8 cellular contexts compared by ENCODE assay signal in the genomic region with DNA sequence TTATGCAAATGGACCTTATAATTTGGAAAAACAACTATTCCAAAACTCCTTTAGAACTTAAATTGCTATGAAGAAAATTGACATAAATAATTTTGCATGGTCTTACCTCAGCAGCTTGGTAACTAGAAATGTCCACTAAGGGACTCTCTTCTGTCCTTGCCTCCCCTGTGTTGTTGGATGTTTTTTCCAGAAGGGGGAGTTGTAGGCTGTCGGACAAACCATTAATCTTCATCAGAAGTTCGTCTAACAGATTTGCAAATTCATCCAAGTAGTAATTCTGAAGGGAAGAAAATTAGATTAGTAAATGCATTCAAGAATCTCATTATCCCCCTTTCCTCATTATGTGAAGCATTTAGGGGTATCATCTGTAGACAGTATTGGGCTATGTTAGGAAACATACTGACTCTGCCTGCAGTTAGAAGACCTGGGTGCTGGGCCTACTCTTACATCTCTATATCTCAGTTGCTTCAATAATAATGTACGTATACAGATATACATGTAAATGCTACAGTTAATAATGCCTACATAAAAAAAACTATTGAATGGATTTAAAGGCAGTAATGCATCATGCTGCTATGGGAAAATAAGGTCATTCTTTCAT.
DNase-seq lines count a peak whose midpoint lies in the region; ATAC-seq and TF ChIP-seq lines count a peak whose summit lies in the region.

No MANE protein-coding gene starts in this region.

- H3K27me3 ChIP-seq in body of pancreas (no peaks in the 10 kb centered on the region), liver (ENCODE audit: control insufficient read depth in 4 of 4, insufficient read depth in 4 of 4, low read length in 3 of 4) (no peaks in the 10 kb centered on the region), sigmoid colon (no peaks in the 10 kb centered on the region)

- peak; percentile 71 to 86 for TF ChIP-seq RAD21 in liver (IDR thresholded peaks at IDR 0.05)

- DNase-seq in EH (ENCODE audit: low read depth), result peak; percentile 68
- peak; percentile 23 for DNase-seq in NCI-H1092 (lab: John Stamatoyannopoulos, UW)
- DNase-seq in body of pancreas, result peak in 1 of 4 donors; percentile 21
- no peak for DNase-seq in sigmoid colon
- DNase-seq in effector CD4-positive, alpha-beta T cell, result no peak
- no peak for DNase-seq in T-helper 2 cell treated with Interferon-gamma antibody and Interleukin-4, amounts not matched to agents 5 μg/mL and 100 μg/mL, for 36 hours (ENCODE audit: low spot score)
- no peak for DNase-seq in D341Med (ENCODE audit: low spot score)

- intact Hi-C loops in body of pancreas (cut with DNase I), result no loop called here
- intact Hi-C loops in sigmoid colon (cut with DNase I), result no loop called here

- H3K27ac Mint-ChIP-seq in T-helper 2 cell treated with Interferon-gamma antibody and Interleukin-4, amounts not matched to agents 5 μg/mL and 100 μg/mL, for 36 hours, result no peak overlapping the region

- TF ChIP-seq EP300 in sigmoid colon (IDR thresholded peaks at IDR 0.05), result no peak

- H3K9me3 ChIP-seq in body of pancreas (no peaks in the 10 kb centered on the region), liver (ENCODE audit: control insufficient read depth in 4 of 4, low read length in 3 of 4) (no peaks in the 10 kb centered on the region), sigmoid colon (no peaks in the 10 kb centered on the region)

- H3K4me3 ChIP-seq in body of pancreas (no peak overlapping the region), liver (ENCODE audit: low read depth in 1 of 3, low read length in 3 of 3) (no peak overlapping the region), sigmoid colon (no peak overlapping the region)

- H3K27ac ChIP-seq in body of pancreas (no peak overlapping the region), liver (ENCODE audit: low read depth in 1 of 2, low read length in 2 of 2) (no peak overlapping the region), sigmoid colon (no peak overlapping the region)

- H3K27me3 Mint-ChIP-seq in T-helper 2 cell treated with Interferon-gamma antibody and Interleukin-4, amounts not matched to agents 5 μg/mL and 100 μg/mL, for 36 hours (ENCODE audit: low read depth), result peaks cover 2% of the 10 kb centered on the region

- ATAC-seq in body of pancreas, result peak; percentile 35

- H3K4me1 Mint-ChIP-seq in T-helper 2 cell treated with Interferon-gamma antibody and Interleukin-4, amounts not matched to agents 5 μg/mL and 100 μg/mL, for 36 hours (ENCODE audit: low read depth), result no peaks in the 10 kb centered on the region

- TF ChIP-seq POLR2A in body of pancreas (IDR thresholded peaks at IDR 0.05) (no peak), sigmoid colon (IDR thresholded peaks at IDR 0.05) (no peak)

- H3K4me1 ChIP-seq in body of pancreas (no peaks in the 10 kb centered on the region), liver (ENCODE audit: control insufficient read depth in 4 of 4, insufficient read depth in 4 of 4, low read length in 3 of 4) (no peaks in the 10 kb centered on the region), sigmoid colon (peaks cover 0 to 8% (median 7%) of the 10 kb centered on the region in 4 donors)

- WGBS in body of pancreas, 2 donors, result 40 to 45% methylated on average over 3 of the region's 3 CpGs
- WGBS in liver, result 50% methylated on average over 3 of the region's 3 CpGs
- WGBS in sigmoid colon, 2 donors, result 56 to 65% methylated on average over 3 of the region's 3 CpGs

- H3K9me3 Mint-ChIP-seq in T-helper 2 cell treated with Interferon-gamma antibody and Interleukin-4, amounts not matched to agents 5 μg/mL and 100 μg/mL, for 36 hours, result no peaks in the 10 kb centered on the region

- no peaks in the 10 kb centered on the region for H3K36me3 Mint-ChIP-seq in T-helper 2 cell treated with Interferon-gamma antibody and Interleukin-4, amounts not matched to agents 5 μg/mL and 100 μg/mL, for 36 hours (ENCODE audit: low read depth)

- H3K9ac ChIP-seq in liver (ENCODE audit: low read depth in 1 of 2, low read length in 2 of 2), result no peak overlapping the region

- peak; percentile 21 to 57 (median 39) for TF ChIP-seq CTCF in body of pancreas (IDR thresholded peaks at IDR 0.05)
- TF ChIP-seq CTCF in liver (IDR thresholded peaks at IDR 0.05; ENCODE audit: low read depth, low read length, missing input control), result peak; percentile 55
- no peak for TF ChIP-seq CTCF in sigmoid colon (IDR thresholded peaks at IDR 0.05)

- no peak overlapping the region for H3K4me3 Mint-ChIP-seq in T-helper 2 cell treated with Interferon-gamma antibody and Interleukin-4, amounts not matched to agents 5 μg/mL and 100 μg/mL, for 36 hours

- H3K36me3 ChIP-seq in body of pancreas (replicated peaks in 1 of 2; ENCODE audit: insufficient read depth in 1 of 2, low read depth in 2 of 2) (no peaks in the 10 kb centered on the region), liver (ENCODE audit: control insufficient read depth in 4 of 4, insufficient read depth in 3 of 4, low read depth in 1 of 4, low read length in 3 of 4) (no peaks in the 10 kb centered on the region), sigmoid colon (no peaks in the 10 kb centered on the region)

TF ChIP-seq in liver, 16 proteins besides CTCF, POLR2A, EP300 and RAD21:
- TF ChIP-seq, protein P1, sequence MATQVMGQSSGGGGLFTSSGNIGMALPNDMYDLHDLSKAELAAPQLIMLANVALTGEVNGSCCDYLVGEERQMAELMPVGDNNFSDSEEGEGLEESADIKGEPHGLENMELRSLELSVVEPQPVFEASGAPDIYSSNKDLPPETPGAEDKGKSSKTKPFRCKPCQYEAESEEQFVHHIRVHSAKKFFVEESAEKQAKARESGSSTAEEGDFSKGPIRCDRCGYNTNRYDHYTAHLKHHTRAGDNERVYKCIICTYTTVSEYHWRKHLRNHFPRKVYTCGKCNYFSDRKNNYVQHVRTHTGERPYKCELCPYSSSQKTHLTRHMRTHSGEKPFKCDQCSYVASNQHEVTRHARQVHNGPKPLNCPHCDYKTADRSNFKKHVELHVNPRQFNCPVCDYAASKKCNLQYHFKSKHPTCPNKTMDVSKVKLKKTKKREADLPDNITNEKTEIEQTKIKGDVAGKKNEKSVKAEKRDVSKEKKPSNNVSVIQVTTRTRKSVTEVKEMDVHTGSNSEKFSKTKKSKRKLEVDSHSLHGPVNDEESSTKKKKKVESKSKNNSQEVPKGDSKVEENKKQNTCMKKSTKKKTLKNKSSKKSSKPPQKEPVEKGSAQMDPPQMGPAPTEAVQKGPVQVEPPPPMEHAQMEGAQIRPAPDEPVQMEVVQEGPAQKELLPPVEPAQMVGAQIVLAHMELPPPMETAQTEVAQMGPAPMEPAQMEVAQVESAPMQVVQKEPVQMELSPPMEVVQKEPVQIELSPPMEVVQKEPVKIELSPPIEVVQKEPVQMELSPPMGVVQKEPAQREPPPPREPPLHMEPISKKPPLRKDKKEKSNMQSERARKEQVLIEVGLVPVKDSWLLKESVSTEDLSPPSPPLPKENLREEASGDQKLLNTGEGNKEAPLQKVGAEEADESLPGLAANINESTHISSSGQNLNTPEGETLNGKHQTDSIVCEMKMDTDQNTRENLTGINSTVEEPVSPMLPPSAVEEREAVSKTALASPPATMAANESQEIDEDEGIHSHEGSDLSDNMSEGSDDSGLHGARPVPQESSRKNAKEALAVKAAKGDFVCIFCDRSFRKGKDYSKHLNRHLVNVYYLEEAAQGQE (IDR thresholded peaks at IDR 0.05), result no peak
- no peak for TF ChIP-seq FOXA1 (IDR thresholded peaks at IDR 0.05)
- TF ChIP-seq, protein P2, sequence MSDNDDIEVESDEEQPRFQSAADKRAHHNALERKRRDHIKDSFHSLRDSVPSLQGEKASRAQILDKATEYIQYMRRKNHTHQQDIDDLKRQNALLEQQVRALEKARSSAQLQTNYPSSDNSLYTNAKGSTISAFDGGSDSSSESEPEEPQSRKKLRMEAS (IDR thresholded peaks at IDR 0.05), result no peak
- no peak for TF ChIP-seq RXRA (IDR thresholded peaks at IDR 0.05)
- TF ChIP-seq HNF4G (IDR thresholded peaks at IDR 0.05), result no peak
- TF ChIP-seq GABPA (IDR thresholded peaks at IDR 0.05 in 1 of 2, conservative IDR thresholded peaks at IDR 0.05 in 1 of 2), result no peak
- no peak for TF ChIP-seq NR2F2 (IDR thresholded peaks at IDR 0.05)
- no peak for TF ChIP-seq FOXA2 (IDR thresholded peaks at IDR 0.05)
- no peak for TF ChIP-seq SP1 (IDR thresholded peaks at IDR 0.05)
- TF ChIP-seq, protein P3, sequence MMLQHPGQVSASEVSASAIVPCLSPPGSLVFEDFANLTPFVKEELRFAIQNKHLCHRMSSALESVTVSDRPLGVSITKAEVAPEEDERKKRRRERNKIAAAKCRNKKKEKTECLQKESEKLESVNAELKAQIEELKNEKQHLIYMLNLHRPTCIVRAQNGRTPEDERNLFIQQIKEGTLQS (IDR thresholded peaks at IDR 0.05), result no peak
- no peak for TF ChIP-seq YY1 (IDR thresholded peaks at IDR 0.05)
- no peak for TF ChIP-seq EGR1 (IDR thresholded peaks at IDR 0.05; ENCODE audit: low read depth in 2 of 2)
- no peak for TF ChIP-seq HNF4A (conservative IDR thresholded peaks at IDR 0.05)
- no peak for TF ChIP-seq TAF1 (conservative IDR thresholded peaks at IDR 0.05)
- TF ChIP-seq, protein P4, sequence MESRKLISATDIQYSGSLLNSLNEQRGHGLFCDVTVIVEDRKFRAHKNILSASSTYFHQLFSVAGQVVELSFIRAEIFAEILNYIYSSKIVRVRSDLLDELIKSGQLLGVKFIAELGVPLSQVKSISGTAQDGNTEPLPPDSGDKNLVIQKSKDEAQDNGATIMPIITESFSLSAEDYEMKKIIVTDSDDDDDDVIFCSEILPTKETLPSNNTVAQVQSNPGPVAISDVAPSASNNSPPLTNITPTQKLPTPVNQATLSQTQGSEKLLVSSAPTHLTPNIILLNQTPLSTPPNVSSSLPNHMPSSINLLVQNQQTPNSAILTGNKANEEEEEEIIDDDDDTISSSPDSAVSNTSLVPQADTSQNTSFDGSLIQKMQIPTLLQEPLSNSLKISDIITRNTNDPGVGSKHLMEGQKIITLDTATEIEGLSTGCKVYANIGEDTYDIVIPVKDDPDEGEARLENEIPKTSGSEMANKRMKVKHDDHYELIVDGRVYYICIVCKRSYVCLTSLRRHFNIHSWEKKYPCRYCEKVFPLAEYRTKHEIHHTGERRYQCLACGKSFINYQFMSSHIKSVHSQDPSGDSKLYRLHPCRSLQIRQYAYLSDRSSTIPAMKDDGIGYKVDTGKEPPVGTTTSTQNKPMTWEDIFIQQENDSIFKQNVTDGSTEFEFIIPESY (IDR thresholded peaks at IDR 0.05), result no peak
- no peak for TF ChIP-seq JUND (IDR thresholded peaks at IDR 0.05)

Comparison
In these comparisons a context has a peak if more than half of its experiments do, and no peak if none do; other contexts are left out.
1. DNase-seq: peak in EH (single experiment) and NCI-H1092 (single experiment); none in sigmoid colon (single experiment), effector CD4-positive, alpha-beta T cell (single experiment), T-helper 2 cell treated with Interferon-gamma antibody and Interleukin-4, amounts not matched to agents 5 μg/mL and 100 μg/mL, for 36 hours (single experiment) and D341Med (single experiment).
2. CTCF ChIP-seq: peak in body of pancreas (7 of 7) and liver (single experiment); none in sigmoid colon (0 of 4).